In genomic region chr3:51082363-51082762, GRCh38 we compare ENCODE assay signal across 19 cellular contexts.
DNase-seq lines count a peak whose midpoint lies in the region; ATAC-seq and TF ChIP-seq lines count a peak whose summit lies in the region.
"Had no signal": no experiment of that assay in that cellular context is flagged by ENCODE, and none has a peak within 500 bp of the region (broad histone marks: within the 10 kb centered on the region; RNA-seq: fewer than 3 reads in every experiment).

No MANE protein-coding gene starts in this region.

- peak in 3 of 4 donors; percentile 35 to 52 (median 38) for ATAC-seq in right lobe of liver
- no peak for ATAC-seq in CD8-positive, alpha-beta T cell
- ATAC-seq: A549 had no signal

- H3K4me1 ChIP-seq in CD4-positive, alpha-beta memory T cell (ENCODE audit: insufficient read depth, low read length): no peaks in the 10 kb centered on the region
- H3K4me1 ChIP-seq in right lobe of liver: no peaks in the 10 kb centered on the region
- H3K4me1 ChIP-seq in CD8-positive, alpha-beta T cell (ENCODE audit: insufficient read depth, low read length): no peaks in the 10 kb centered on the region
- H3K4me1 ChIP-seq: A549 had no signal

- DNase-seq in CD4-positive, alpha-beta memory T cell: peak in 3 of 5 donors; percentile 1 to 3 (median 1)
- DNase-seq in WERI-Rb-1 (no peak), immature natural killer cell (peak in 2 of 3 donors; percentile 5 to 9), right lobe of liver (no peak), putamen (ENCODE audit: low spot score) (no peak), GM10266 (ENCODE audit: extremely low spot score) (no peak)
- DNase-seq in CD8-positive, alpha-beta T cell: no peak
- DNase-seq: AML-193; Calu3; CD4-positive, alpha-beta T cell; DMS53; DND-41; EL; GM23248; H7; KG1 had no signal

- peaks cover 8 to 19% of the 10 kb centered on the region in 2 donors for H3K36me3 Mint-ChIP-seq in CD4-positive, alpha-beta memory T cell
- H3K36me3 Mint-ChIP-seq in immature natural killer cell: peaks cover 13 to 20% (median 16%) of the 10 kb centered on the region in 3 donors
- peaks cover 19% of the 10 kb centered on the region for H3K36me3 Mint-ChIP-seq in CD8-positive, alpha-beta T cell

- peaks cover 3 to 49% (median 33%) of the 10 kb centered on the region in 8 donors for H3K9me3 Mint-ChIP-seq in CD4-positive, alpha-beta memory T cell
- H3K9me3 Mint-ChIP-seq in immature natural killer cell: peaks cover 16 to 35% (median 29%) of the 10 kb centered on the region in 6 donors
- peaks cover 34% of the 10 kb centered on the region for H3K9me3 Mint-ChIP-seq in CD8-positive, alpha-beta T cell

- intact Hi-C loops in CD4-positive, alpha-beta memory T cell (cut with micrococcal nuclease): no loop called here
- intact Hi-C loops in right lobe of liver (cut with DNase I): no loop called here
- intact Hi-C loops in CD8-positive, alpha-beta T cell (cut with DNase I, micrococcal nuclease): no loop called here

- TF ChIP-seq CTCF in WERI-Rb-1 (IDR thresholded peaks at IDR 0.05; ENCODE audit: low read depth, low read length): 0 out of 2 replicates have a peak, but pooled peaks have one; percentile 1
- TF ChIP-seq CTCF in right lobe of liver (IDR thresholded peaks at IDR 0.05): peak in 3 of 4 donors; percentile 15 to 33 (median 16)
- no peak for TF ChIP-seq CTCF in CD8-positive, alpha-beta T cell (IDR thresholded peaks at IDR 0.05)
- TF ChIP-seq CTCF in GM10266 (IDR thresholded peaks at IDR 0.05; ENCODE audit: control insufficient read depth, insufficient read depth, low read depth, missing control alignments): no peak

- no peaks in the 10 kb centered on the region for H3K27me3 ChIP-seq in CD4-positive, alpha-beta memory T cell (ENCODE audit: insufficient read depth, low read length)
- H3K27me3 ChIP-seq in WERI-Rb-1 (ENCODE audit: insufficient read depth, low read depth, severe bottlenecking) (no peaks in the 10 kb centered on the region), right lobe of liver (no peaks in the 10 kb centered on the region)
- no peaks in the 10 kb centered on the region for H3K27me3 ChIP-seq in CD8-positive, alpha-beta T cell (ENCODE audit: insufficient read depth, low read length)

- no peak overlapping the region for H3K27ac ChIP-seq in CD4-positive, alpha-beta memory T cell (ENCODE audit: low read depth, low read length)
- H3K27ac ChIP-seq in WERI-Rb-1 (no peak overlapping the region), right lobe of liver (no peak overlapping the region)
- H3K27ac ChIP-seq in CD8-positive, alpha-beta T cell (ENCODE audit: low read depth, low read length): no peak overlapping the region
- H3K27ac ChIP-seq: 22Rv1, A549, C4-2B, GM23248 had no signal

- TF ChIP-seq POLR2A in right lobe of liver (IDR thresholded peaks at IDR 0.05): no peak

- 40% methylated on average over 1 of the region's 2 CpGs for WGBS in right lobe of liver (ENCODE audit: insufficient coverage, low coverage, low lambda C conversion rate, missing lambda C conversion rate)

- H3K4me3 Mint-ChIP-seq in CD4-positive, alpha-beta memory T cell: no peak overlapping the region
- H3K4me3 Mint-ChIP-seq in immature natural killer cell: no peak overlapping the region
- H3K4me3 Mint-ChIP-seq in CD8-positive, alpha-beta T cell: no peak overlapping the region
- H3K4me3 Mint-ChIP-seq: CD4-positive, alpha-beta T cell had no signal

- peaks cover 0 to 3% of the 10 kb centered on the region in 2 donors for H3K9me3 ChIP-seq in CD4-positive, alpha-beta memory T cell (ENCODE audit: control insufficient read depth in 1 of 2, low read length in 2 of 2)
- H3K9me3 ChIP-seq in WERI-Rb-1 (ENCODE audit: severe bottlenecking): peaks cover 18% of the 10 kb centered on the region
- H3K9me3 ChIP-seq in right lobe of liver: peaks cover 0 to 8% (median 0%) of the 10 kb centered on the region in 4 donors
- peaks cover 14% of the 10 kb centered on the region for H3K9me3 ChIP-seq in CD8-positive, alpha-beta T cell (ENCODE audit: low read length)

- H3K36me3 ChIP-seq in CD4-positive, alpha-beta memory T cell (ENCODE audit: insufficient read depth, low read length): no peaks in the 10 kb centered on the region
- H3K36me3 ChIP-seq in WERI-Rb-1: no peaks in the 10 kb centered on the region; the same call in 1 of the 2 replicates
- H3K36me3 ChIP-seq in right lobe of liver: no peaks in the 10 kb centered on the region
- H3K36me3 ChIP-seq in CD8-positive, alpha-beta T cell (ENCODE audit: insufficient read depth, low read length): no peaks in the 10 kb centered on the region

- no peak overlapping the region for H3K4me3 ChIP-seq in CD4-positive, alpha-beta memory T cell (ENCODE audit: low read length in 2 of 2)
- H3K4me3 ChIP-seq in WERI-Rb-1 (ENCODE audit: low read depth, low read length) (no peak overlapping the region), right lobe of liver (no peak overlapping the region)
- H3K4me3 ChIP-seq in CD8-positive, alpha-beta T cell (ENCODE audit: low read depth, low read length): no peak overlapping the region
- H3K4me3 ChIP-seq: A549, GM23248 had no signal

- CTCF ChIA-PET in CD4-positive, alpha-beta memory T cell (lab: Charles Lee; ENCODE audit: partially characterized antibody): interaction anchor here (2.1 to 3.8 kb wide), 2 partner anchors 10 to 110 kb away, joined by 6 to 23 read pairs; no protein-coding TSS in a partner anchor
- CTCF ChIA-PET in CD8-positive, alpha-beta T cell (lab: Charles Lee): interaction anchor here (1.0 to 1.3 kb wide), 3 partner anchors 9 to 111 kb away, joined by 3 read pairs; no protein-coding TSS in a partner anchor

- no peak overlapping the region for H3K27ac Mint-ChIP-seq in CD4-positive, alpha-beta memory T cell
- no peak overlapping the region for H3K27ac Mint-ChIP-seq in immature natural killer cell
- no peak overlapping the region for H3K27ac Mint-ChIP-seq in CD8-positive, alpha-beta T cell
- H3K27ac Mint-ChIP-seq: CD4-positive, alpha-beta T cell had no signal

- H3K4me1 Mint-ChIP-seq in CD4-positive, alpha-beta memory T cell: no peaks in the 10 kb centered on the region
- H3K4me1 Mint-ChIP-seq in immature natural killer cell: no peaks in the 10 kb centered on the region
- no peaks in the 10 kb centered on the region for H3K4me1 Mint-ChIP-seq in CD8-positive, alpha-beta T cell (ENCODE audit: low read depth)

- POLR2A ChIA-PET in CD4-positive, alpha-beta memory T cell (lab: Charles Lee; ENCODE audit: partially characterized antibody): no interaction called here
- POLR2A ChIA-PET in CD8-positive, alpha-beta T cell (lab: Charles Lee): interaction anchor here (1.1 kb wide), 1 partner anchor 9 kb away, joined by 3 read pairs; no protein-coding TSS in a partner anchor

- H3K27me3 Mint-ChIP-seq in CD4-positive, alpha-beta memory T cell: no peaks in the 10 kb centered on the region
- H3K27me3 Mint-ChIP-seq in immature natural killer cell (ENCODE audit: low read depth in 3 of 3): peaks cover 0 to 2% (median 1%) of the 10 kb centered on the region in 3 donors
- no peaks in the 10 kb centered on the region for H3K27me3 Mint-ChIP-seq in CD8-positive, alpha-beta T cell (ENCODE audit: low read depth)
- H3K27me3 Mint-ChIP-seq: CD4-positive, alpha-beta T cell had no signal

Comparison
In these comparisons a context has a peak if more than half of its experiments do, and no peak if none do; other contexts are left out.
1. DNase-seq: peak in CD4-positive, alpha-beta memory T cell (3 of 5) and immature natural killer cell (2 of 3); none in WERI-Rb-1 (single experiment), right lobe of liver (0 of 3), putamen (single experiment), CD8-positive, alpha-beta T cell (0 of 7) and GM10266 (single experiment).
2. CTCF ChIP-seq: peak in WERI-Rb-1 (single experiment) and right lobe of liver (3 of 4); none in CD8-positive, alpha-beta T cell (single experiment) and GM10266 (single experiment).